31 cellular contexts compared by ENCODE assay signal in genomic region chr2:221263572-221263971, GRCh38.
"Had no signal": no experiment of that assay in that cellular context is flagged by ENCODE, and none has a peak within 500 bp of the region (broad histone marks: within the 10 kb centered on the region; RNA-seq: fewer than 3 reads in every experiment).

No MANE protein-coding gene starts in this region.

- DNase-seq: natural killer cell; occipital lobe; ovary; posterior cingulate gyrus; psoas muscle; right cardiac atrium; spleen; stimulated activated CD4-positive, alpha-beta T cell treated with anti-CD3 and anti-CD28 coated beads, Interleukin-12 subunit alpha, Interleukin-12 subunit beta, amount 100 ng/mL, for 4 hours; stimulated activated CD4-positive, alpha-beta T cell treated with anti-CD3 and anti-CD28 coated beads, Interleukin-1b, Interleukin-23, amount 100 ng/mL, for 48 hours; stimulated activated CD4-positive, alpha-beta T cell treated with anti-CD3 and anti-CD28 coated beads, Interleukin-4, amount 100 ng/mL, for 1 hour; stimulated activated CD4-positive, alpha-beta T cell treated with anti-CD3 and anti-CD28 coated beads, Interleukin-4, amount 100 ng/mL, for 4 hours; stimulated activated CD8-positive, alpha-beta memory T cell treated with anti-CD3 and anti-CD28 coated beads, Interleukin-4, amount 100 ng/mL, for 48 hours; stimulated activated naive CD4-positive, alpha-beta T cell; stimulated activated naive CD8-positive, alpha-beta T cell treated with anti-CD3 and anti-CD28 coated beads, Interleukin-15, amount 100 ng/mL, for 72 hours; stimulated activated naive CD8-positive, alpha-beta T cell treated with anti-CD3 and anti-CD28 coated beads, Interleukin-15, Interleukin-2, amounts not matched to agents 100 U/mL and 50 U/mL, for 24 hours; substantia nigra; testis; tibial artery; transverse colon; upper lobe of right lung; uterus had no signal

- H3K79me2 ChIP-seq: parathyroid adenoma had no signal

- H3K4me2 ChIP-seq: neural progenitor cell, smooth muscle cell had no signal

- H3K9me3 ChIP-seq: ovary, psoas muscle, spleen, suprapubic skin, testis, tibial artery, transverse colon, upper lobe of right lung, uterus had no signal

- H3K27me3 Mint-ChIP-seq: progenitor cell of endocrine pancreas; stimulated activated naive CD8-positive, alpha-beta T cell treated with anti-CD3 and anti-CD28 coated beads, Interleukin-15, amount 100 ng/mL, for 72 hours; type B pancreatic cell had no signal

- H3K4me1 ChIP-seq: neural progenitor cell, parathyroid adenoma, psoas muscle, suprapubic skin, testis, tibial artery, transverse colon, upper lobe of right lung, uterus had no signal

- H3K9ac ChIP-seq: neural progenitor cell, parathyroid adenoma had no signal

- H3K9me3 Mint-ChIP-seq: natural killer cell; nephron; stimulated activated memory B cell treated with anti-CD40 and anti-IgM and Interleukin-4, amounts not matched to agents 10 μg/mL and 1 μg/mL and 100 μg/mL, for 72 hours; stimulated activated naive CD8-positive, alpha-beta T cell treated with anti-CD3 and anti-CD28 coated beads, Interleukin-15, amount 100 ng/mL, for 72 hours had no signal

- H2AFZ ChIP-seq: parathyroid adenoma had no signal

- H3K27me3 ChIP-seq: neural progenitor cell, ovary, spleen, suprapubic skin, testis, tibial artery, transverse colon, upper lobe of right lung, uterus had no signal

- H3K4me3 Mint-ChIP-seq: natural killer cell; nephron; neural progenitor cell; stimulated activated memory B cell treated with anti-CD40 and anti-IgM and Interleukin-4, amounts not matched to agents 10 μg/mL and 1 μg/mL and 100 μg/mL, for 72 hours; stimulated activated naive CD8-positive, alpha-beta T cell treated with anti-CD3 and anti-CD28 coated beads, Interleukin-15, amount 100 ng/mL, for 72 hours; type B pancreatic cell had no signal

- ATAC-seq: natural killer cell; psoas muscle; right cardiac atrium; sciatic nerve; stimulated activated memory B cell treated with anti-CD40 and anti-IgM and Interleukin-4, amounts not matched to agents 10 μg/mL and 1 μg/mL and 100 μg/mL, for 72 hours; stimulated activated naive CD8-positive, alpha-beta T cell treated with anti-CD3 and anti-CD28 coated beads, Interleukin-15, amount 100 ng/mL, for 72 hours; stimulated activated naive CD8-positive, alpha-beta T cell treated with anti-CD3 and anti-CD28 coated beads, Interleukin-15, Interleukin-2, amounts not matched to agents 100 U/mL and 50 U/mL, for 24 hours; upper lobe of right lung had no signal

- H3K4me3 ChIP-seq: neural progenitor cell, ovary, psoas muscle, skin epidermis, smooth muscle cell, spleen, suprapubic skin, testis, tibial artery, transverse colon, upper lobe of right lung, uterus had no signal

- H3K4me1 Mint-ChIP-seq: natural killer cell; stimulated activated memory B cell treated with anti-CD40 and anti-IgM and Interleukin-4, amounts not matched to agents 10 μg/mL and 1 μg/mL and 100 μg/mL, for 72 hours; stimulated activated naive CD8-positive, alpha-beta T cell treated with anti-CD3 and anti-CD28 coated beads, Interleukin-15, amount 100 ng/mL, for 72 hours had no signal

- H3K27ac ChIP-seq: neural progenitor cell, ovary, parathyroid adenoma, psoas muscle, spleen, suprapubic skin, testis, tibial artery, transverse colon, upper lobe of right lung, uterus had no signal

- H3K27ac Mint-ChIP-seq: natural killer cell; nephron; neural progenitor cell; progenitor cell of endocrine pancreas; stimulated activated memory B cell treated with anti-CD40 and anti-IgM and Interleukin-4, amounts not matched to agents 10 μg/mL and 1 μg/mL and 100 μg/mL, for 72 hours; stimulated activated naive CD8-positive, alpha-beta T cell treated with anti-CD3 and anti-CD28 coated beads, Interleukin-15, amount 100 ng/mL, for 72 hours; type B pancreatic cell had no signal

- H3K36me3 Mint-ChIP-seq: natural killer cell; neural progenitor cell; stimulated activated memory B cell treated with anti-CD40 and anti-IgM and Interleukin-4, amounts not matched to agents 10 μg/mL and 1 μg/mL and 100 μg/mL, for 72 hours; type B pancreatic cell had no signal

- H3K36me3 ChIP-seq: neural progenitor cell, ovary, spleen, suprapubic skin, tibial artery, transverse colon, upper lobe of right lung, uterus had no signal
